29 cellular contexts compared by ENCODE assay signal in genomic region chr9:30714389-30714788, GRCh38.
DNase-seq lines count a peak whose midpoint lies in the region; ATAC-seq and TF ChIP-seq lines count a peak whose summit lies in the region.
"Had no signal": no experiment of that assay in that cellular context is flagged by ENCODE, and none has a peak within 500 bp of the region (broad histone marks: within the 10 kb centered on the region; RNA-seq: fewer than 3 reads in every experiment).

No MANE protein-coding gene starts in this region.

- no peak overlapping the region for H3K4me3 ChIP-seq in SK-N-SH (ENCODE audit: low read depth in 2 of 2, low read length in 1 of 2)
- H3K4me3 ChIP-seq: A549; BLaER1; BLaER1 treated with 17β-estradiol and CSF1 and Interleukin-3, amounts not matched to agents 10 nM and 100 nM had no signal

- no peak overlapping the region for H3K4me2 ChIP-seq in SK-N-SH
- H3K4me2 ChIP-seq: A549; BLaER1; BLaER1 treated with 17β-estradiol and CSF1 and Interleukin-3, amounts not matched to agents 10 nM and 100 nM had no signal

- H3K9me2 ChIP-seq in SK-N-SH = no peaks in the 10 kb centered on the region

- ATAC-seq in SK-N-SH treated with all-trans-retinoic acid at 6 μM for 48 hours = no peak
- ATAC-seq: A549; CD8-positive, alpha-beta T cell had no signal

- H3K27ac ChIP-seq in SK-N-SH (ENCODE audit: low read depth in 2 of 2, low read length in 1 of 2) = peak overlapping the region in 1 of 2 experiments; percentile 98; a peak in 2 of 4 replicates
- H3K27ac ChIP-seq: 22Rv1; A549; BLaER1; BLaER1 treated with 17β-estradiol and CSF1 and Interleukin-3, amounts not matched to agents 10 nM and 100 nM; C4-2B had no signal

- CTCF ChIA-PET in SK-N-SH (lab: Yijun Ruan, JAX) = no interaction called here

- DNase-seq in SK-N-SH (no peak), SK-N-DZ (ENCODE audit: low spot score) (peak; percentile 51), NOMO-1 treated with dmso at 0.1 percent for 144 hours (lab: John Stamatoyannopoulos, UW; ENCODE audit: unreplicated experiment) (no peak)
- DNase-seq: 8988T; ACHN; AML-193; C1 segment of cervical spinal cord; Caco-2; Calu3; CD4-positive, alpha-beta memory T cell; CD4-positive, alpha-beta T cell; CD4-positive, CD25-positive, alpha-beta regulatory T cell; CD8-positive, alpha-beta memory T cell; CD8-positive, alpha-beta T cell; COR-L47; DMS 273 treated with DMSO at 0.1 percent for 48 hours; DMS153; DMS53; DMS79; DMS79 treated with DMSO at 0.1 percent for 48 hours; DND-41; EL had no signal

- H3K36me3 ChIP-seq in SK-N-SH (replicated peaks in 1 of 2; ENCODE audit: control insufficient read depth in 1 of 2, insufficient read depth in 2 of 2, low read length in 1 of 2) = no peaks in the 10 kb centered on the region
- H3K36me3 ChIP-seq: BE2C; BLaER1; BLaER1 treated with 17β-estradiol and CSF1 and Interleukin-3, amounts not matched to agents 10 nM and 100 nM had no signal

- H3K79me2 ChIP-seq in SK-N-SH (ENCODE audit: insufficient read depth) = no peaks in the 10 kb centered on the region

- peak in 1 of 2 experiments; percentile 57; a peak in 1 of 4 replicates for TF ChIP-seq EP300 in SK-N-SH (IDR thresholded peaks at IDR 0.05; ENCODE audit: borderline replicate concordance in 1 of 2, low read depth in 1 of 2, low read length in 1 of 2)

- no peaks in the 10 kb centered on the region for H3K9me3 ChIP-seq in SK-N-SH
- H3K9me3 ChIP-seq: A549; BE2C; BLaER1; BLaER1 treated with 17β-estradiol and CSF1 and Interleukin-3, amounts not matched to agents 10 nM and 100 nM; Caco-2 had no signal

- H2AFZ ChIP-seq in SK-N-SH (ENCODE audit: low read depth) = no peak overlapping the region

- POLR2A ChIA-PET in SK-N-SH (lab: Yijun Ruan, JAX) = interaction anchor here (0.8 kb wide), 1 partner anchor 669 kb away, joined by 3 read pairs; no protein-coding TSS in a partner anchor

- H3K4me1 ChIP-seq in SK-N-SH (ENCODE audit: control insufficient read depth in 1 of 2, insufficient read depth in 2 of 2, low read depth in 1 of 2, low read length in 1 of 2) = peaks cover 0 to 4% of the 10 kb centered on the region in 2 experiments; a peak in 2 of 4 replicates
- H3K4me1 ChIP-seq: A549; BLaER1; BLaER1 treated with 17β-estradiol and CSF1 and Interleukin-3, amounts not matched to agents 10 nM and 100 nM; Caco-2 had no signal

- peaks cover 8% of the 10 kb centered on the region for H3F3A ChIP-seq in SK-N-SH (replicated peaks; ENCODE audit: insufficient read depth)

- WGBS in SK-N-SH (ENCODE audit: low lambda C conversion rate) = 29% methylated on average over 1 of the region's 1 CpG

- TF ChIP-seq RAD21 in SK-N-SH (IDR thresholded peaks at IDR 0.05; ENCODE audit: low read length) = no peak

- no peak overlapping the region for H3K9ac ChIP-seq in SK-N-SH
- H3K9ac ChIP-seq: BLaER1; BLaER1 treated with 17β-estradiol and CSF1 and Interleukin-3, amounts not matched to agents 10 nM and 100 nM had no signal

- no peak for TF ChIP-seq CTCF in SK-N-SH (IDR thresholded peaks at IDR 0.05)

- H4K20me1 ChIP-seq in SK-N-SH (ENCODE audit: insufficient read depth) = no peaks in the 10 kb centered on the region
- H4K20me1 ChIP-seq: BLaER1; BLaER1 treated with 17β-estradiol and CSF1 and Interleukin-3, amounts not matched to agents 10 nM and 100 nM had no signal

- no peaks in the 10 kb centered on the region for H3K27me3 ChIP-seq in SK-N-SH (ENCODE audit: insufficient read depth)
- H3K27me3 ChIP-seq: BE2C; BLaER1; BLaER1 treated with 17β-estradiol and CSF1 and Interleukin-3, amounts not matched to agents 10 nM and 100 nM had no signal

TF ChIP-seq in SK-N-SH, 30 proteins besides CTCF, POLR2A, EP300 and RAD21:
- TF ChIP-seq GATA2 (CRISPR knock-in tag; IDR thresholded peaks at IDR 0.05) (peak; percentile 48; the same call in 1 of the 2 replicates), SIN3A (IDR thresholded peaks at IDR 0.05; ENCODE audit: borderline replicate concordance, low read depth, low read length) (no peak)

TF ChIP-seq in SK-N-SH treated with all-trans-retinoic acid at 6 μM for 48 hours, 23 proteins besides CTCF, POLR2A, EP300 and RAD21:
- TF ChIP-seq TSHZ2 (CRISPR knock-in tag; IDR thresholded peaks at IDR 0.05) = no peak
- no peak for TF ChIP-seq ZC3H10 (CRISPR knock-in tag; IDR thresholded peaks at IDR 0.05)
- TF ChIP-seq RARB (CRISPR knock-in tag; IDR thresholded peaks at IDR 0.05) = no peak
- no peak for TF ChIP-seq CSRNP3 (CRISPR knock-in tag; IDR thresholded peaks at IDR 0.05)
- TF ChIP-seq ZNF565 (CRISPR knock-in tag; conservative IDR thresholded peaks at IDR 0.05; ENCODE audit: low read depth) = no peak
- TF ChIP-seq CSDC2 (CRISPR knock-in tag; IDR thresholded peaks at IDR 0.05) = no peak
- no peak for TF ChIP-seq TCF4 (CRISPR knock-in tag; IDR thresholded peaks at IDR 0.05; ENCODE audit: borderline replicate concordance)
- no peak for TF ChIP-seq ARNTL (CRISPR knock-in tag; IDR thresholded peaks at IDR 0.05; ENCODE audit: borderline replicate concordance, low read depth)
- no peak for TF ChIP-seq PATZ1 (CRISPR knock-in tag; IDR thresholded peaks at IDR 0.05; ENCODE audit: borderline replicate concordance)
- TF ChIP-seq ZNF8 (CRISPR knock-in tag; IDR thresholded peaks at IDR 0.05) = no peak
- TF ChIP-seq ISL1 (CRISPR knock-in tag; IDR thresholded peaks at IDR 0.05) = no peak
- no peak for TF ChIP-seq ZFP3 (CRISPR knock-in tag; IDR thresholded peaks at IDR 0.05)
- TF ChIP-seq ESRRG (CRISPR knock-in tag; IDR thresholded peaks at IDR 0.05) = no peak
- TF ChIP-seq TOX (CRISPR knock-in tag; IDR thresholded peaks at IDR 0.05; ENCODE audit: borderline replicate concordance) = no peak
- TF ChIP-seq OSR1 (CRISPR knock-in tag; IDR thresholded peaks at IDR 0.05) = no peak
- no peak for TF ChIP-seq ZNF70 (CRISPR knock-in tag; IDR thresholded peaks at IDR 0.05)
- no peak for TF ChIP-seq SNAI2 (CRISPR knock-in tag; IDR thresholded peaks at IDR 0.05)
